Comparison of ENCODE assay signal across 23 cellular contexts in the genomic region with DNA sequence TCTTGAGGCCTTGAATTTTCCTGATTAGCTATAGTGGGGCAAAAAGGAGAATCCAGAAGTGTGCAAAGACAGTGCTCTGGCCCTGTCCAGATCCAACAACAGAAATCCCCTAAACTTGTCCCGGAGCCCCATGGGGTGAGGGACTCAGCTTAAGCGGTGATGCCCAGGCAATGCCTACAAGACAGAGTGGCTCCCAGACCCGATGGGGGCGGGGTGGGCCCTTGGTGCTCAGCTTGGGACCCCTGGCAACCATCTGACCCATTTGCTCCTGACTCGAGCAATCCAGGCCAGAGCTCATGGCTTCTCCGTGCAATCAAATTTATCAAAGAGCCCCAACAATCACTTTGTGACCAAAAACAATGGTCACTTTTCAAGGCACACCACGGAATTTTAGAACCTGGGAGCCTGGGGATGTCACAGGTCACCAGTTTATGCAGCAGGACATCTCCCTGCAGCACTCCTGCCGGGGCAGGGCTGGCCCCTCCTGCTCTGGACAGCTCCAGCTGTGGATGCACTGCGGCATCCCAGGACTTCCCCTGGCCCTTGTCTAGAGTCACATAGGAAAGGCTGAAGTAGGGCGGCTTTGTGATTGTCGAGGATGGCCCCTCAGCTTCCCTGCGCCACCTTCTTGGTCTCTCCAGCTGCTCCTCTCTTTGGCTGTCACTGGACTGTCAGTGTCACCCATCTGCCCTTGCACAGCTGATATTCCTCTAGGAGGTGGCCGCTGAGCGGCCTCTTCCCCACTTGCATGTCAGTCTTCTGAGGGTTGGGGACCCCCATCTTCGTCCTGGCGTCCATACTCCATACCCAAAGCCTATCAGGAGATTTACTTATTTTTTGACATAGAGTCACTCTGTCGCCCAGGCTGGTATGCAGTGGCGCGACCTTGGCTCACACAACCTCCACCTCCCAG. TPM values are rescaled to one million over a fixed set of nuclear protein-coding genes. Genes with fewer than 3 reads are reported as not detected.
A peak's percentile ranks its signal among the peaks of the same experiment; 100 is the strongest.
DNase-seq lines count a peak whose midpoint lies in the region; ATAC-seq, FAIRE-seq and TF ChIP-seq lines count a peak whose summit lies in the region.
"Had no signal": no experiment of that assay in that cellular context is flagged by ENCODE, and none has a peak within 500 bp of the region (broad histone marks: within the 10 kb centered on the region; RNA-seq: fewer than 3 reads in every experiment).

No MANE protein-coding gene starts in this region.

- H3K4me1 ChIP-seq in HUES64 (ENCODE audit: insufficient read depth, low read length), result peaks cover 52% of the 10 kb centered on the region
- no peaks in the 10 kb centered on the region; a peak in 1 of 5 replicates for H3K4me1 ChIP-seq in K562 (replicated peaks in 1 of 2; ENCODE audit: control insufficient read depth in 2 of 2, insufficient read depth in 2 of 2, low read length in 2 of 2)
- peaks cover 91% of the 10 kb centered on the region for H3K4me1 ChIP-seq in stomach smooth muscle (ENCODE audit: control insufficient read depth, insufficient read depth, low read length)

- H3K9me3 ChIP-seq in HUES64 (ENCODE audit: insufficient read depth, low read depth, low read length) (no peaks in the 10 kb centered on the region), K562 (replicated peaks; ENCODE audit: control insufficient read depth, insufficient read depth, low read depth, low read length) (no peaks in the 10 kb centered on the region), stomach smooth muscle (ENCODE audit: control insufficient read depth in 2 of 2, low read length in 2 of 2) (no peaks in the 10 kb centered on the region)

- no peak overlapping the region for H3K4me3 ChIP-seq in HUES64 (ENCODE audit: low read length)
- H3K4me3 ChIP-seq in K562, result no peak overlapping the region
- H3K4me3 ChIP-seq in stomach smooth muscle (ENCODE audit: low read length in 2 of 2), result peak overlapping the region; percentile 35 to 52

- H3K9me1 ChIP-seq in K562 (ENCODE audit: control insufficient read depth, insufficient read depth, low read length), result no peaks in the 10 kb centered on the region

- H3K79me2 ChIP-seq in K562 (ENCODE audit: control insufficient read depth, insufficient read depth, low read length), result no peaks in the 10 kb centered on the region

- POLR2A ChIA-PET in K562 (lab: Yijun Ruan, JAX), result interaction anchor here (0.9 to 1.9 kb wide), 4 partner anchors 9 to 23 kb away, joined by 3 to 5 read pairs (median 4); no protein-coding TSS in a partner anchor
- POLR2A ChIA-PET in activated CD8-positive, alpha-beta T cell treated with anti-CD3 and anti-CD28 coated beads for 36 hours (lab: Charles Lee), result no interaction called here

- no peak for FAIRE-seq in K562 (lab: Jason Lieb, UNC)
- FAIRE-seq: small intestine had no signal

- H2AFZ ChIP-seq in K562 (ENCODE audit: low read depth, low read length), result no peak overlapping the region

- H3K27me3 ChIP-seq in HUES64 (ENCODE audit: insufficient read depth, low read length) (no peaks in the 10 kb centered on the region), K562 (ENCODE audit: control insufficient read depth in 2 of 2, insufficient read depth in 2 of 2, low read length in 2 of 2) (peaks cover 61 to 77% of the 10 kb centered on the region in 2 experiments), stomach smooth muscle (ENCODE audit: control insufficient read depth in 1 of 2, insufficient read depth in 2 of 2, low read length in 2 of 2) (no peaks in the 10 kb centered on the region)

- in situ Hi-C loops in K562 (cut with MboI), result no loop called here

- H4K20me1 ChIP-seq in K562 (replicated peaks; ENCODE audit: control insufficient read depth, insufficient read depth, low read length), result peaks cover 7% of the 10 kb centered on the region; the same call in 1 of the 2 replicates

- TF ChIP-seq RAD21 in K562 (CRISPR knock-in tag; conservative IDR thresholded peaks at IDR 0.05 in 1 of 2, IDR thresholded peaks at IDR 0.05 in 1 of 2), result no peak

- no peak overlapping the region for H3K4me2 ChIP-seq in K562 (ENCODE audit: insufficient read depth, low read length)

- CTCF ChIA-PET in K562 (lab: Yijun Ruan, JAX; ENCODE audit: low intra/inter-chr PET ratio), result no interaction called here
- CTCF ChIA-PET in activated CD8-positive, alpha-beta T cell treated with anti-CD3 and anti-CD28 coated beads for 36 hours (lab: Charles Lee), result interaction anchor here (1.0 to 3.1 kb wide), 4 partner anchors 25 to 1103 kb away, joined by 3 to 11 read pairs (median 6); no protein-coding TSS in a partner anchor

- TF ChIP-seq EP300 in K562 (IDR thresholded peaks at IDR 0.05; ENCODE audit: low read length), result no peak

- DNase-seq in K562 (ENCODE audit: extremely low read depth in 1 of 4, low spot score in 3 of 4), result no peak
- no peak for DNase-seq in NCI-H345 (lab: John Stamatoyannopoulos, UW)
- DNase-seq in activated CD8-positive, alpha-beta T cell treated with anti-CD3 and anti-CD28 coated beads for 36 hours, result no peak
- DNase-seq: activated CD8-positive, alpha-beta T cell treated with anti-CD3 and anti-CD28 coated beads, Interleukin-2, amount 10 ng/mL, durations not matched to agents 7 days and 5 days; activated naive CD4-positive, alpha-beta T cell treated with anti-CD3 and anti-CD28 coated beads for 36 hours; activated T-cell treated with anti-CD3 and anti-CD28 coated beads, Interleukin-2, amount 50 U/mL, for 4 hours; erythroblast; mesendoderm; NCI-H1048; NCI-H1930; NCI-H2227 treated with DMSO at 0.1 percent for 48 hours; small intestine; stimulated activated CD4-positive, alpha-beta T cell treated with anti-CD3 and anti-CD28 coated beads, Interleukin-4, amount 100 ng/mL, for 1 hour had no signal

- peak overlapping the region in 2 of 3 experiments; percentile 38 to 75 for H3K27ac Mint-ChIP-seq in nephron
- H3K27ac Mint-ChIP-seq in activated CD8-positive, alpha-beta T cell treated with anti-CD3 and anti-CD28 coated beads for 36 hours, result no peak overlapping the region
- H3K27ac Mint-ChIP-seq: activated CD8-positive, alpha-beta T cell treated with anti-CD3 and anti-CD28 coated beads, Interleukin-2, amount 10 ng/mL, durations not matched to agents 7 days and 5 days; activated naive CD4-positive, alpha-beta T cell treated with anti-CD3 and anti-CD28 coated beads for 36 hours; naive thymus-derived CD8-positive, alpha-beta T cell; T-helper 2 cell treated with Interferon-gamma antibody and Interleukin-4, amounts not matched to agents 5 μg/mL and 100 μg/mL, for 36 hours had no signal

- no TSS peak for BruUV-seq in K562 (replicated peaks; lab: Mats Ljungman, UMichigan)

- peaks cover 21% of the 10 kb centered on the region for H3K36me3 Mint-ChIP-seq in nephron (ENCODE audit: low read depth)
- no peaks in the 10 kb centered on the region for H3K36me3 Mint-ChIP-seq in activated CD8-positive, alpha-beta T cell treated with anti-CD3 and anti-CD28 coated beads for 36 hours (ENCODE audit: low read depth)
- H3K36me3 Mint-ChIP-seq: naive thymus-derived CD8-positive, alpha-beta T cell had no signal

- peaks cover 30% of the 10 kb centered on the region for H3K36me3 ChIP-seq in HUES64 (ENCODE audit: insufficient read depth, low read length)
- H3K36me3 ChIP-seq in K562 (ENCODE audit: control insufficient read depth, insufficient read depth, low read length), result no peaks in the 10 kb centered on the region
- peaks cover 11 to 24% of the 10 kb centered on the region in 2 donors for H3K36me3 ChIP-seq in stomach smooth muscle (ENCODE audit: control insufficient read depth in 2 of 2, insufficient read depth in 2 of 2, low read length in 2 of 2)

- no peaks in the 10 kb centered on the region for H3K9me3 Mint-ChIP-seq in nephron
- H3K9me3 Mint-ChIP-seq in activated CD8-positive, alpha-beta T cell treated with anti-CD3 and anti-CD28 coated beads for 36 hours, result no peaks in the 10 kb centered on the region
- H3K9me3 Mint-ChIP-seq: activated naive CD4-positive, alpha-beta T cell treated with anti-CD3 and anti-CD28 coated beads for 36 hours; activated T-cell treated with anti-CD3 and anti-CD28 coated beads, Interleukin-2, amount 50 U/mL, for 4 hours; naive thymus-derived CD8-positive, alpha-beta T cell; T-helper 2 cell treated with Interferon-gamma antibody and Interleukin-4, amounts not matched to agents 5 μg/mL and 100 μg/mL, for 36 hours had no signal

- H3K9ac ChIP-seq in HUES64 (ENCODE audit: low read depth, low read length) (no peak overlapping the region), K562 (ENCODE audit: insufficient read depth in 1 of 2, low read depth in 2 of 2, low read length in 2 of 2) (no peak overlapping the region), stomach smooth muscle (ENCODE audit: low read length in 2 of 2) (peak overlapping the region in 1 of 2 donors; percentile 32)
- H3K9ac ChIP-seq: KMS-11 had no signal

- ATAC-seq in K562 (no peak), HG02852 (IDR thresholded peaks at IDR 0.05; ENCODE audit: unreplicated experiment) (no peak), HG03378 (IDR thresholded peaks at IDR 0.05; ENCODE audit: unreplicated experiment) (no peak)
- ATAC-seq in activated CD8-positive, alpha-beta T cell treated with anti-CD3 and anti-CD28 coated beads for 36 hours, result no peak
- ATAC-seq: activated CD8-positive, alpha-beta T cell treated with anti-CD3 and anti-CD28 coated beads, Interleukin-2, amount 10 ng/mL, durations not matched to agents 7 days and 5 days; activated T-cell treated with anti-CD3 and anti-CD28 coated beads, Interleukin-2, amount 50 U/mL, for 4 hours; naive thymus-derived CD8-positive, alpha-beta T cell; Panc1 had no signal

- 70% methylated on average over 19 of the region's 19 CpGs for WGBS in HUES64
- WGBS in K562 (ENCODE audit: insufficient coverage, low coverage, missing lambda C conversion rate), result 2% methylated on average over 19 of the region's 19 CpGs

- H3K27ac ChIP-seq in HUES64 (ENCODE audit: low read depth, low read length) (peak overlapping the region; percentile 96; the same call in 1 of the 2 replicates), K562 (ENCODE audit: extremely low read depth, low read depth, low read length) (no peak overlapping the region), stomach smooth muscle (ENCODE audit: low read length) (peak overlapping the region; percentile 73)
- H3K27ac ChIP-seq: KMS-11, SK-N-MC had no signal

- intact Hi-C loops in K562 (cut with micrococcal nuclease), result no loop called here
- intact Hi-C loops in activated CD8-positive, alpha-beta T cell treated with anti-CD3 and anti-CD28 coated beads for 36 hours (cut with micrococcal nuclease), result no loop called here

- H3K27me3 Mint-ChIP-seq in nephron (ENCODE audit: low read depth), result peaks cover 11% of the 10 kb centered on the region
- peaks cover 7% of the 10 kb centered on the region for H3K27me3 Mint-ChIP-seq in activated CD8-positive, alpha-beta T cell treated with anti-CD3 and anti-CD28 coated beads for 36 hours

- no peak for TF ChIP-seq POLR2A in K562 (conservative IDR thresholded peaks at IDR 0.05)

- H3K4me3 Mint-ChIP-seq in nephron, result peak overlapping the region in 2 of 3 experiments; percentile 17 to 27
- no peak overlapping the region for H3K4me3 Mint-ChIP-seq in activated CD8-positive, alpha-beta T cell treated with anti-CD3 and anti-CD28 coated beads for 36 hours
- H3K4me3 Mint-ChIP-seq: activated CD8-positive, alpha-beta T cell treated with anti-CD3 and anti-CD28 coated beads, Interleukin-2, amount 10 ng/mL, durations not matched to agents 7 days and 5 days; activated naive CD4-positive, alpha-beta T cell treated with anti-CD3 and anti-CD28 coated beads for 36 hours; activated T-cell treated with anti-CD3 and anti-CD28 coated beads, Interleukin-2, amount 50 U/mL, for 4 hours; naive thymus-derived CD8-positive, alpha-beta T cell had no signal

- H3K4me1 Mint-ChIP-seq in nephron, result peaks cover 79% of the 10 kb centered on the region
- peaks cover 2% of the 10 kb centered on the region for H3K4me1 Mint-ChIP-seq in activated CD8-positive, alpha-beta T cell treated with anti-CD3 and anti-CD28 coated beads for 36 hours (ENCODE audit: low read depth)

- TF ChIP-seq CTCF in K562 (IDR thresholded peaks at IDR 0.05 in 2 of 3, conservative IDR thresholded peaks at IDR 0.05 in 1 of 3; ENCODE audit: insufficient read depth in 2 of 3, low read depth in 1 of 3, low read length in 3 of 3), result no peak
- TF ChIP-seq CTCF in nephron (IDR thresholded peaks at IDR 0.05; ENCODE audit: unreplicated experiment in 3 of 3), result no peak
- no peak for TF ChIP-seq CTCF in activated CD8-positive, alpha-beta T cell treated with anti-CD3 and anti-CD28 coated beads for 36 hours (IDR thresholded peaks at IDR 0.05)

RNA-seq across cellular contexts. Expression of a gene that starts 28.4 kb away (rescaled TPM):
- 36.5 TPM for polyA plus RNA-seq in HUES64 (2013, experiment 1 of 2)
- 41.0 TPM for polyA plus RNA-seq in HUES64 (2013, experiment 2 of 2)
- not detected in 2 replicates for total RNA-seq in K562 (2011; cell fraction: chromatin; rRNA removed; ENCODE audit: low replicate concordance)
- total RNA-seq in K562 (2011; cell fraction: nucleolus; rRNA removed), result 0.53 TPM in 1 of 2 replicates, not detected in the other
- not detected in 2 replicates for total RNA-seq in K562 (2011; cell fraction: nucleoplasm; rRNA removed)
- total RNA-seq in K562 (2014; rRNA removed) (0.05 TPM in 1 of 2 replicates, not detected in the other), K562 (2014; rRNA removed; fragmentation: Illumina TruSeq; extraction: Trizol) (not detected in 2 replicates), K562 (2015; rRNA removed; fragmentation: Illumina TruSeq; extraction: Trizol) (not detected in 2 replicates), K562 (2021) (0.04 TPM in 1 of 2 replicates, not detected in the other)
- polyA plus RNA-seq in K562 (2011; rRNA removed) (not detected in 2 replicates), K562 (2014; fragmentation: Illumina TruSeq; extraction: Trizol) (not detected in 2 replicates), K562 (2014; fragmentation: Nextera tagmentation; extraction: Ambion mirVana) (under 1 TPM; 0.03 TPM), K562 (2014; rRNA removed) (not detected in 2 replicates)
- polyA plus RNA-seq in K562 (2011; cell fraction: cytosol; rRNA removed), result not detected in 2 replicates
- not detected in 2 replicates for polyA plus RNA-seq in K562 (2011; cell fraction: nucleus; rRNA removed)
- 0.12 and 0.28 TPM in 2 replicates for polyA plus RNA-seq in K562 (2012)
- not detected in 2 replicates for polyA minus RNA-seq in K562 (2011; rRNA and poly(A)+ RNA removed)
- not detected in 2 replicates for polyA minus RNA-seq in K562 (2011; cell fraction: cytosol; rRNA and poly(A)+ RNA removed)
- not detected in 2 replicates for polyA minus RNA-seq in K562 (2011; cell fraction: nucleus; rRNA and poly(A)+ RNA removed)
- total RNA-seq in activated CD8-positive, alpha-beta T cell treated with anti-CD3 and anti-CD28 coated beads for 36 hours, result not detected
- total RNA-seq: activated CD8-positive, alpha-beta T cell treated with anti-CD3 and anti-CD28 coated beads, Interleukin-2, amount 10 ng/mL, durations not matched to agents 7 days and 5 days; naive thymus-derived CD8-positive, alpha-beta T cell had no signal
- polyA plus RNA-seq: naive thymus-derived CD8-positive, alpha-beta T cell had no signal

Comparison
In these comparisons a context has a peak if more than half of its experiments do, and no peak if none do; other contexts are left out.
1. H3K4me3 ChIP-seq: peak in stomach smooth muscle (2 of 2); none in HUES64 (single experiment) and K562 (single experiment).